In the genomic region with DNA sequence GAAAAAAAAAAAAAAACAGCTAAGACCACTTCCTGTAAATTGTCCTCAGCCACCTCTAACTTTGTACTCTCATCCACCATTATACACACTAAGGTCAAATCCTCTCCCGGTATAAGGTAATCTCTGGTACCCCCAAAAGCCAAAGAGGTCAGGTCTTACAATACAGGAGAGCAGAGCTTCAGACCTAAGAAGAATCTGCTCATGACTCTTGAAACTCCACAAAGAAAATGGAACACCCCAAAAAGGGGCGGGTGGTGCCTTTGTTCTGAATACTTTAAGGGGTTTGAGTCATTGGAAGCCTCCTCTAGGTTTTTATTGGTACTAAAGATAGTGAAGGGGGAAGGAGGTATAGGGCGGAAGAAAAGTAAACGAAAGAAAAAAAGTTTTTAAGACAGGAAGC, we compare ENCODE assay signal across 1 cellular context.
TF ChIP-seq lines count a peak whose summit lies in the region.

No MANE protein-coding gene starts in this region.

TF ChIP-seq in K562, 482 proteins besides CTCF, POLR2A, EP300 and RAD21:
- TF ChIP-seq, protein P1, sequence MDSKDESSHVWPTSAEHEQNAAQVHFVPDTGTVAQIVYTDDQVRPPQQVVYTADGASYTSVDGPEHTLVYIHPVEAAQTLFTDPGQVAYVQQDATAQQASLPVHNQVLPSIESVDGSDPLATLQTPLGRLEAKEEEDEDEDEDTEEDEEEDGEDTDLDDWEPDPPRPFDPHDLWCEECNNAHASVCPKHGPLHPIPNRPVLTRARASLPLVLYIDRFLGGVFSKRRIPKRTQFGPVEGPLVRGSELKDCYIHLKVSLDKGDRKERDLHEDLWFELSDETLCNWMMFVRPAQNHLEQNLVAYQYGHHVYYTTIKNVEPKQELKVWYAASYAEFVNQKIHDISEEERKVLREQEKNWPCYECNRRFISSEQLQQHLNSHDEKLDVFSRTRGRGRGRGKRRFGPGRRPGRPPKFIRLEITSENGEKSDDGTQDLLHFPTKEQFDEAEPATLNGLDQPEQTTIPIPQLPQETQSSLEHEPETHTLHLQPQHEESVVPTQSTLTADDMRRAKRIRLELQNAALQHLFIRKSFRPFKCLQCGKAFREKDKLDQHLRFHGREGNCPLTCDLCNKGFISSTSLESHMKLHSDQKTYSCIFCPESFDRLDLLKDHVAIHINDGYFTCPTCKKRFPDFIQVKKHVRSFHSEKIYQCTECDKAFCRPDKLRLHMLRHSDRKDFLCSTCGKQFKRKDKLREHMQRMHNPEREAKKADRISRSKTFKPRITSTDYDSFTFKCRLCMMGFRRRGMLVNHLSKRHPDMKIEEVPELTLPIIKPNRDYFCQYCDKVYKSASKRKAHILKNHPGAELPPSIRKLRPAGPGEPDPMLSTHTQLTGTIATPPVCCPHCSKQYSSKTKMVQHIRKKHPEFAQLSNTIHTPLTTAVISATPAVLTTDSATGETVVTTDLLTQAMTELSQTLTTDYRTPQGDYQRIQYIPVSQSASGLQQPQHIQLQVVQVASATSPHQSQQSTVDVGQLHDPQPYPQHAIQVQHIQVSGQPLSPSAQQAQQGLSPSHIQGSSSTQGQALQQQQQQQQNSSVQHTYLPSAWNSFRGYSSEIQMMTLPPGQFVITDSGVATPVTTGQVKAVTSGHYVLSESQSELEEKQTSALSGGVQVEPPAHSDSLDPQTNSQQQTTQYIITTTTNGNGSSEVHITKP (IDR thresholded peaks at IDR 0.05; ENCODE audit: partially characterized antibody) = peak; percentile 58
- TF ChIP-seq ZNF175 (CRISPR knock-in tag; IDR thresholded peaks at IDR 0.05; ENCODE audit: low read depth) = 0 out of 2 replicates have a peak, but pooled peaks have one; percentile 0
- TF ChIP-seq, protein P2, sequence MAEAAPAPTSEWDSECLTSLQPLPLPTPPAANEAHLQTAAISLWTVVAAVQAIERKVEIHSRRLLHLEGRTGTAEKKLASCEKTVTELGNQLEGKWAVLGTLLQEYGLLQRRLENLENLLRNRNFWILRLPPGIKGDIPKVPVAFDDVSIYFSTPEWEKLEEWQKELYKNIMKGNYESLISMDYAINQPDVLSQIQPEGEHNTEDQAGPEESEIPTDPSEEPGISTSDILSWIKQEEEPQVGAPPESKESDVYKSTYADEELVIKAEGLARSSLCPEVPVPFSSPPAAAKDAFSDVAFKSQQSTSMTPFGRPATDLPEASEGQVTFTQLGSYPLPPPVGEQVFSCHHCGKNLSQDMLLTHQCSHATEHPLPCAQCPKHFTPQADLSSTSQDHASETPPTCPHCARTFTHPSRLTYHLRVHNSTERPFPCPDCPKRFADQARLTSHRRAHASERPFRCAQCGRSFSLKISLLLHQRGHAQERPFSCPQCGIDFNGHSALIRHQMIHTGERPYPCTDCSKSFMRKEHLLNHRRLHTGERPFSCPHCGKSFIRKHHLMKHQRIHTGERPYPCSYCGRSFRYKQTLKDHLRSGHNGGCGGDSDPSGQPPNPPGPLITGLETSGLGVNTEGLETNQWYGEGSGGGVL (CRISPR knock-in tag; IDR thresholded peaks at IDR 0.05) = no peak
